In genomic region chr4:9488796-9489195, GRCh38 we compare ENCODE assay signal across 21 cellular contexts. TPM values are rescaled to one million over a fixed set of nuclear protein-coding genes. Genes with fewer than 3 reads are reported as not detected.
"Had no signal": no experiment of that assay in that cellular context is flagged by ENCODE, and none has a peak within 500 bp of the region (broad histone marks: within the 10 kb centered on the region; RNA-seq: fewer than 3 reads in every experiment).

No MANE protein-coding gene starts in this region.

RNA-seq across cellular contexts. Expression of gene DEFB131A, which starts 44.6 kb away (rescaled TPM):
- total RNA-seq: activated naive CD4-positive, alpha-beta T cell treated with anti-CD3 and anti-CD28 coated beads for 36 hours; activated naive CD4-positive, alpha-beta T cell treated with anti-CD3 and anti-CD28 coated beads, Interleukin-2, amount 50 U/mL, for 72 hours; activated naive CD8-positive, alpha-beta T cell treated with anti-CD3 and anti-CD28 coated beads for 36 hours; activated naive CD8-positive, alpha-beta T cell treated with anti-CD3 and anti-CD28 coated beads, Interleukin-2, amount 10 ng/mL, durations not matched to agents 7 days and 5 days; activated T-cell treated with anti-CD3 and anti-CD28 coated beads, Interleukin-2, amount 50 U/mL, for 4 hours; activated T-cell treated with anti-CD3 and anti-CD28 coated beads, Interleukin-2, amount 50 U/mL, for 72 hours; activated T-helper 1 cell treated with anti-CD3 and anti-CD28 coated beads, Interleukin-12 subunit alpha, Interleukin-12 subunit beta, Interleukin-2, Interleukin-4 antibody, amounts not matched to agents 30 ng/mL and 10 ng/mL and 1 ng/mL, durations not matched to agents 14 hours and 24 hours and 36 hours; activated T-helper 17 cell treated with anti-CD3 and anti-CD28 coated beads, Interleukin-2, amount 50 U/mL, for 72 hours; activated T-helper 2 cell treated with anti-CD3 and anti-CD28 coated beads, Interferon-gamma antibody, Interleukin-2, Interleukin-4, amounts not matched to agents 10 μg/mL and 5 μg/mL and 100 μg/mL, durations not matched to agents 14 hours and 24 hours and 36 hours; adrenal gland; aorta; ascending aorta; astrocyte; body of pancreas; breast epithelium; bronchial epithelial cell; cardiac muscle cell; cardiac septum; cerebellum; chondrocyte had no signal
- polyA plus RNA-seq: adipose tissue, adrenal gland, aorta, cardiac muscle cell had no signal
